8 cellular contexts compared by ENCODE assay signal in genomic region chr1:244049969-244050834, GRCh38. TPM values are rescaled to one million over a fixed set of nuclear protein-coding genes. Genes with fewer than 3 reads are reported as not detected.
DNase-seq lines count a peak whose midpoint lies in the region; ATAC-seq, FAIRE-seq and TF ChIP-seq lines count a peak whose summit lies in the region.

No MANE protein-coding gene starts in this region.

- peaks cover 55% of the 10 kb centered on the region for H3K4me1 ChIP-seq in CD8-positive, alpha-beta T cell (ENCODE audit: insufficient read depth, low read length)
- H3K4me1 ChIP-seq in kidney (ENCODE audit: control insufficient read depth in 1 of 2, insufficient read depth in 1 of 2, low read depth in 1 of 2, low read length in 2 of 2): peaks cover 3 to 11% of the 10 kb centered on the region in 2 donors

- POLR2A ChIA-PET in CD8-positive, alpha-beta T cell (lab: Charles Lee): interaction anchor here (1.4 to 4.9 kb wide), 3 partner anchors 16 to 796 kb away, joined by 3 to 96 read pairs (median 5); partner anchors contain the start of gene CEP170

- no peak overlapping the region for H3K4me3 Mint-ChIP-seq in CD8-positive, alpha-beta T cell

- H3K9me3 Mint-ChIP-seq in CD8-positive, alpha-beta T cell: no peaks in the 10 kb centered on the region

- peak overlapping the region; percentile 81 for H3K27ac ChIP-seq in CD8-positive, alpha-beta T cell (ENCODE audit: low read depth, low read length)
- H3K27ac ChIP-seq in angular gyrus (ENCODE audit: low read depth, low read length): peak overlapping the region; percentile 18
- H3K27ac ChIP-seq in kidney (ENCODE audit: low read depth in 2 of 2, low read length in 2 of 2): peak overlapping the region; percentile 68 to 78
- H3K27ac ChIP-seq in substantia nigra (ENCODE audit: low read depth, low read length, poor library complexity, severe bottlenecking): peak overlapping the region; percentile 85

- CTCF ChIA-PET in CD8-positive, alpha-beta T cell (lab: Charles Lee): interaction anchor here (0.7 to 2.7 kb wide), 5 partner anchors 11 to 249 kb away, joined by 3 to 12 read pairs (median 3); no protein-coding TSS in a partner anchor

- H3K4me3 ChIP-seq in CD8-positive, alpha-beta T cell (ENCODE audit: low read depth, low read length): peak overlapping the region; percentile 96
- H3K4me3 ChIP-seq in kidney (ENCODE audit: low read length in 2 of 2): peak overlapping the region; percentile 58 to 84

- no peaks in the 10 kb centered on the region for H3K9me3 ChIP-seq in CD8-positive, alpha-beta T cell (ENCODE audit: low read length)
- no peaks in the 10 kb centered on the region for H3K9me3 ChIP-seq in kidney (ENCODE audit: control insufficient read depth in 1 of 2, low read length in 2 of 2)

- in situ Hi-C loops in KBM-7 (cut with MboI; ENCODE audit: low pct_unique_long_range_greater_than_20kb, low sequenced_read_pairs): no loop called here

- TF ChIP-seq CTCF in CD8-positive, alpha-beta T cell (IDR thresholded peaks at IDR 0.05): no peak
- TF ChIP-seq CTCF in kidney (IDR thresholded peaks at IDR 0.05; ENCODE audit: borderline replicate concordance, extremely low read depth, insufficient read depth): no peak

- no peak overlapping the region for H3K27ac Mint-ChIP-seq in CD8-positive, alpha-beta T cell

- H3K36me3 ChIP-seq in CD8-positive, alpha-beta T cell (ENCODE audit: insufficient read depth, low read length): no peaks in the 10 kb centered on the region
- peaks cover 6 to 16% of the 10 kb centered on the region in 2 donors for H3K36me3 ChIP-seq in kidney (ENCODE audit: control insufficient read depth in 1 of 2, insufficient read depth in 2 of 2, low read length in 2 of 2)

- H3K4me1 Mint-ChIP-seq in CD8-positive, alpha-beta T cell (ENCODE audit: low read depth): peaks cover 22% of the 10 kb centered on the region

- intact Hi-C loops in CD8-positive, alpha-beta T cell (cut with DNase I, micrococcal nuclease): loop anchor here (1.0 to 10.0 kb wide), 9 partner anchors 24 to 795 kb away; partner anchors contain the start of genes ADSS2 (in 1 of the 2), CEP170 (in 1 of the 2), COX20 (in 1 of the 2) and DESI2 (in 1 of the 2)
- intact Hi-C loops in kidney (cut with DNase I): no loop called here

- peak overlapping the region; percentile 64 to 76 for H3K9ac ChIP-seq in kidney (ENCODE audit: low read length in 2 of 2)

- no peaks in the 10 kb centered on the region for H3K27me3 ChIP-seq in CD8-positive, alpha-beta T cell (ENCODE audit: insufficient read depth, low read length)

- ATAC-seq in CD8-positive, alpha-beta T cell: no peak
- ATAC-seq in GM18861 (IDR thresholded peaks at IDR 0.05; ENCODE audit: unreplicated experiment): no peak
- ATAC-seq in GM18502 (IDR thresholded peaks at IDR 0.05; ENCODE audit: poor library complexity, unreplicated experiment): no peak

- peaks cover 11% of the 10 kb centered on the region for H3K36me3 Mint-ChIP-seq in CD8-positive, alpha-beta T cell

- DNase-seq in CD8-positive, alpha-beta T cell: peak in 1 of 7 experiments; percentile 33
- DNase-seq in KBM-7 (peak; percentile 38), kidney (no peak), substantia nigra (lab: John Stamatoyannopoulos, UW) (peak in 19 of 49 donors; percentile 8 to 61 (median 41)), LoVo (ENCODE audit: low spot score) (no peak)

- no peak for FAIRE-seq in kidney (lab: Jason Lieb, UNC)

- no peaks in the 10 kb centered on the region for H3K27me3 Mint-ChIP-seq in CD8-positive, alpha-beta T cell (ENCODE audit: low read depth)

RNA-seq across cellular contexts. Expression of gene ZBTB18, which starts 0.9 kb away (rescaled TPM):
- 10 to 100 TPM; 68.8 to 69.2 TPM for total RNA-seq in CD8-positive, alpha-beta T cell
- total RNA-seq in kidney: 19.8 TPM
- 9.0 TPM for polyA plus RNA-seq in kidney (ENCODE audit: insufficient read depth, low read depth, low replicate concordance)

Comparison
In these comparisons a context has a peak if more than half of its experiments do, and no peak if none do; other contexts are left out.
1. H3K27ac ChIP-seq: peak in every context shown above with its lines; median percentile 85 in substantia nigra; 81 in CD8-positive, alpha-beta T cell; 73 in kidney; 18 in angular gyrus.